ENCODE assay signal across 22 cellular contexts in genomic region chr1:173917635-173918493, GRCh38. TPM values are rescaled to one million over a fixed set of nuclear protein-coding genes. Genes with fewer than 3 reads are reported as not detected.
"Had no signal": no experiment of that assay in that cellular context is flagged by ENCODE, and none has a peak within 500 bp of the region (broad histone marks: within the 10 kb centered on the region; RNA-seq: fewer than 3 reads in every experiment).

No MANE protein-coding gene starts in this region.

- FAIRE-seq: colon, islet of Langerhans, small intestine had no signal

- H3K4me1 ChIP-seq: esophagus muscularis mucosa, gastrocnemius medialis, heart right ventricle had no signal

- H3K27me3 ChIP-seq: esophagus muscularis mucosa, gastrocnemius medialis, heart right ventricle, neutrophil, upper lobe of left lung had no signal

- ATAC-seq: effector memory CD8-positive, alpha-beta T cell; gastrocnemius medialis; heart right ventricle; naive thymus-derived CD8-positive, alpha-beta T cell had no signal

- H3K36me3 ChIP-seq: esophagus muscularis mucosa, gastrocnemius medialis, heart right ventricle, neutrophil, upper lobe of left lung had no signal

- H3K4me3 ChIP-seq: esophagus muscularis mucosa, gastrocnemius medialis, heart right ventricle, upper lobe of left lung had no signal

- H3K27ac ChIP-seq: epithelial cell of prostate, esophagus muscularis mucosa, gastrocnemius medialis, heart right ventricle, neutrophil, upper lobe of left lung had no signal

- DNase-seq: cerebellar nuclear complex; effector memory CD8-positive, alpha-beta T cell; gastrocnemius medialis; heart right ventricle; hypothalamus; kidney glomerular epithelial cell; mammary epithelial cell; naive thymus-derived CD8-positive, alpha-beta T cell; posterior cingulate gyrus; small intestine; stimulated activated CD4-positive, alpha-beta T cell treated with anti-CD3 and anti-CD28 coated beads, Interleukin-12 subunit alpha, Interleukin-12 subunit beta, amount 100 ng/mL, for 4 hours; stimulated activated naive CD4-positive, alpha-beta T cell treated with Interleukin-2 at 50 U/mL for 16 hours had no signal

- H3K9me3 ChIP-seq: esophagus muscularis mucosa, gastrocnemius medialis, heart right ventricle, neutrophil, upper lobe of left lung had no signal

RNA-seq across cellular contexts. Expression of gene SERPINC1, which starts 0.7 kb away (rescaled TPM):
- total RNA-seq: esophagus muscularis mucosa, fibroblast of villous mesenchyme, mesenteric fat pad, pulmonary artery endothelial cell had no signal
- polyA plus RNA-seq: neural cell had no signal
